Comparison of ENCODE assay signal across 11 cellular contexts in the genomic region with DNA sequence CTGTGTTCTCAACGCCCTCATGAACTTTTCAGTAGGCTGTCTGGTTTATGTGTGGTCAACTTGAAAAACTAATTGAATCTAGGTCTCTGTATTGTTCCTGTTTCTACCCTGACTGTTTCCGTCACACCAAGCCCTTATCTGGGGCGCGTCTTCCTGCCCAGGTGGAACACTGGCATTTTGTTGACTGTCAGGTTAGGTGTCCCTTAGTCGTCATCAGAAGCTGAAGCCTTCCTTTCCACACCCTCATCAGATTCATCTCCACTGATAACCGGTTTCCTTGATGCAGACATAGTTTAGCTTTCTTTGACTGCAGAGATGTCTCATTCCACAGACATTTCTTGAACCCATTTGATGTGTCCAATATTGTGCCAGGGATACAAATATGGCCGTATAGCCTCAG.
A peak's percentile ranks its signal among the peaks of the same experiment; 100 is the strongest.
DNase-seq lines count a peak whose midpoint lies in the region; ATAC-seq, FAIRE-seq and TF ChIP-seq lines count a peak whose summit lies in the region.
"Had no signal": no experiment of that assay in that cellular context is flagged by ENCODE, and none has a peak within 500 bp of the region (broad histone marks: within the 10 kb centered on the region; RNA-seq: fewer than 3 reads in every experiment).

No MANE protein-coding gene starts in this region.

- H4K20me1 ChIP-seq in GM23338 (replicated peaks; ENCODE audit: insufficient read depth) = no peaks in the 10 kb centered on the region

- H3K36me3 Mint-ChIP-seq in GM23338 (ENCODE audit: low read depth) = peaks cover 20% of the 10 kb centered on the region
- peaks cover 27% of the 10 kb centered on the region for H3K36me3 Mint-ChIP-seq in activated naive CD4-positive, alpha-beta T cell treated with anti-CD3 and anti-CD28 coated beads, Interleukin-2, amount 50 U/mL, for 24 hours

- no peaks in the 10 kb centered on the region for H3K27me3 Mint-ChIP-seq in GM23338 (ENCODE audit: insufficient read depth, low read depth, poor library complexity)
- H3K27me3 Mint-ChIP-seq in activated naive CD4-positive, alpha-beta T cell treated with anti-CD3 and anti-CD28 coated beads, Interleukin-2, amount 50 U/mL, for 24 hours = no peaks in the 10 kb centered on the region

- no peak for ATAC-seq in GM23338
- ATAC-seq in HG03565 (IDR thresholded peaks at IDR 0.05; ENCODE audit: unreplicated experiment) = no peak
- ATAC-seq in GM21447 (IDR thresholded peaks at IDR 0.05; ENCODE audit: unreplicated experiment) = no peak
- ATAC-seq: psoas muscle had no signal

- H3K9me2 ChIP-seq in GM23338 (ENCODE audit: insufficient read depth) = no peaks in the 10 kb centered on the region

- H3K27ac ChIP-seq in GM23338 (ENCODE audit: low read depth) (peak overlapping the region; percentile 52; the same call in 1 of the 2 replicates), small intestine (ENCODE audit: low read depth in 1 of 2, low read length in 1 of 2) (peak overlapping the region; percentile 21 to 86)
- H3K27ac ChIP-seq: lower lobe of right lung, psoas muscle had no signal

- no peak overlapping the region for H3K27ac Mint-ChIP-seq in GM23338
- H3K27ac Mint-ChIP-seq in activated naive CD4-positive, alpha-beta T cell treated with anti-CD3 and anti-CD28 coated beads, Interleukin-2, amount 50 U/mL, for 24 hours = peak overlapping the region; percentile 79

- H3K9me3 ChIP-seq in small intestine (ENCODE audit: control insufficient read depth, low read depth) = no peaks in the 10 kb centered on the region
- H3K9me3 ChIP-seq: lower lobe of right lung, psoas muscle had no signal

- FAIRE-seq in small intestine (lab: Jason Lieb, UNC) = no peak

- TF ChIP-seq CTCF in GM23338 (conservative IDR thresholded peaks at IDR 0.05; ENCODE audit: low read depth in 2 of 2) = no peak

- H3K4me3 ChIP-seq in GM23338 = no peak overlapping the region
- no peak overlapping the region for H3K4me3 ChIP-seq in small intestine (ENCODE audit: low read depth in 1 of 2, low read length in 2 of 2)
- H3K4me3 ChIP-seq: lower lobe of right lung, psoas muscle had no signal

- WGBS in small intestine, 3 donors = 74 to 78% (median 76%) methylated on average over 7 of the region's 7 CpGs

- H3K4me2 ChIP-seq in GM23338 = no peak overlapping the region

- H3K36me3 ChIP-seq in GM23338 (ENCODE audit: insufficient read depth) = no peaks in the 10 kb centered on the region
- no peaks in the 10 kb centered on the region for H3K36me3 ChIP-seq in small intestine (ENCODE audit: control insufficient read depth in 2 of 2, insufficient read depth in 2 of 2, low read length in 2 of 2)
- H3K36me3 ChIP-seq: lower lobe of right lung had no signal

- H3K27me3 ChIP-seq in GM23338 (ENCODE audit: insufficient read depth) (no peaks in the 10 kb centered on the region), small intestine (ENCODE audit: control insufficient read depth in 2 of 2, insufficient read depth in 2 of 2, low read length in 2 of 2) (no peaks in the 10 kb centered on the region)

- peaks cover 18% of the 10 kb centered on the region for H3K9me3 Mint-ChIP-seq in GM23338
- H3K9me3 Mint-ChIP-seq in activated naive CD4-positive, alpha-beta T cell treated with anti-CD3 and anti-CD28 coated beads, Interleukin-2, amount 50 U/mL, for 24 hours = no peaks in the 10 kb centered on the region

- H3K4me3 Mint-ChIP-seq in GM23338 = no peak overlapping the region
- peak overlapping the region; percentile 57 for H3K4me3 Mint-ChIP-seq in activated naive CD4-positive, alpha-beta T cell treated with anti-CD3 and anti-CD28 coated beads, Interleukin-2, amount 50 U/mL, for 24 hours

- DNase-seq in GM23338 (ENCODE audit: low spot score) = no peak
- DNase-seq in activated CD4-positive, alpha-beta T cell treated with anti-CD3 and anti-CD28 coated beads for 1 hour = peak; percentile 46
- DNase-seq in small intestine = peak; percentile 55
- no peak for DNase-seq in amniotic stem cell (lab: John Stamatoyannopoulos, UW)
- DNase-seq in GDM1 (lab: John Stamatoyannopoulos, UW) = no peak
- DNase-seq: lower lobe of right lung, NCI-H1694, psoas muscle had no signal

- H3K79me2 ChIP-seq in GM23338 (replicated peaks; ENCODE audit: insufficient read depth) = no peaks in the 10 kb centered on the region

- H2AFZ ChIP-seq in GM23338 = no peak overlapping the region

- H3F3A ChIP-seq in GM23338 (replicated peaks; ENCODE audit: low read depth) = no peaks in the 10 kb centered on the region

- H3K4me1 Mint-ChIP-seq in GM23338 = peaks cover 10% of the 10 kb centered on the region
- peaks cover 73% of the 10 kb centered on the region for H3K4me1 Mint-ChIP-seq in activated naive CD4-positive, alpha-beta T cell treated with anti-CD3 and anti-CD28 coated beads, Interleukin-2, amount 50 U/mL, for 24 hours

- H3K4me1 ChIP-seq in GM23338 (ENCODE audit: insufficient read depth) (peaks cover 8% of the 10 kb centered on the region), small intestine (ENCODE audit: control insufficient read depth in 2 of 2, insufficient read depth in 1 of 2, low read depth in 1 of 2, low read length in 1 of 2) (peaks cover 0 to 4% of the 10 kb centered on the region in 2 donors)

TF ChIP-seq in GM23338, 12 proteins besides CTCF, POLR2A, EP300 and RAD21:
- TF ChIP-seq NANOG (IDR thresholded peaks at IDR 0.05; ENCODE audit: borderline replicate concordance) (no peak), JUNB (IDR thresholded peaks at IDR 0.05; ENCODE audit: unreplicated experiment) (no peak), ZNF114 (CRISPR knock-in tag; IDR thresholded peaks at IDR 0.05) (no peak), STAT1 (IDR thresholded peaks at IDR 0.05; ENCODE audit: unreplicated experiment) (no peak), CREB1 (CRISPR knock-in tag; IDR thresholded peaks at IDR 0.05; ENCODE audit: low read depth) (no peak), EZH2phosphoT487 (IDR thresholded peaks at IDR 0.05; ENCODE audit: unreplicated experiment) (no peak)
- TF ChIP-seq, protein P1, sequence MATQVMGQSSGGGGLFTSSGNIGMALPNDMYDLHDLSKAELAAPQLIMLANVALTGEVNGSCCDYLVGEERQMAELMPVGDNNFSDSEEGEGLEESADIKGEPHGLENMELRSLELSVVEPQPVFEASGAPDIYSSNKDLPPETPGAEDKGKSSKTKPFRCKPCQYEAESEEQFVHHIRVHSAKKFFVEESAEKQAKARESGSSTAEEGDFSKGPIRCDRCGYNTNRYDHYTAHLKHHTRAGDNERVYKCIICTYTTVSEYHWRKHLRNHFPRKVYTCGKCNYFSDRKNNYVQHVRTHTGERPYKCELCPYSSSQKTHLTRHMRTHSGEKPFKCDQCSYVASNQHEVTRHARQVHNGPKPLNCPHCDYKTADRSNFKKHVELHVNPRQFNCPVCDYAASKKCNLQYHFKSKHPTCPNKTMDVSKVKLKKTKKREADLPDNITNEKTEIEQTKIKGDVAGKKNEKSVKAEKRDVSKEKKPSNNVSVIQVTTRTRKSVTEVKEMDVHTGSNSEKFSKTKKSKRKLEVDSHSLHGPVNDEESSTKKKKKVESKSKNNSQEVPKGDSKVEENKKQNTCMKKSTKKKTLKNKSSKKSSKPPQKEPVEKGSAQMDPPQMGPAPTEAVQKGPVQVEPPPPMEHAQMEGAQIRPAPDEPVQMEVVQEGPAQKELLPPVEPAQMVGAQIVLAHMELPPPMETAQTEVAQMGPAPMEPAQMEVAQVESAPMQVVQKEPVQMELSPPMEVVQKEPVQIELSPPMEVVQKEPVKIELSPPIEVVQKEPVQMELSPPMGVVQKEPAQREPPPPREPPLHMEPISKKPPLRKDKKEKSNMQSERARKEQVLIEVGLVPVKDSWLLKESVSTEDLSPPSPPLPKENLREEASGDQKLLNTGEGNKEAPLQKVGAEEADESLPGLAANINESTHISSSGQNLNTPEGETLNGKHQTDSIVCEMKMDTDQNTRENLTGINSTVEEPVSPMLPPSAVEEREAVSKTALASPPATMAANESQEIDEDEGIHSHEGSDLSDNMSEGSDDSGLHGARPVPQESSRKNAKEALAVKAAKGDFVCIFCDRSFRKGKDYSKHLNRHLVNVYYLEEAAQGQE (IDR thresholded peaks at IDR 0.05; ENCODE audit: unreplicated experiment) = no peak

Comparison
In these comparisons a context has a peak if more than half of its experiments do, and no peak if none do; other contexts are left out.
1. DNase-seq: peak in activated CD4-positive, alpha-beta T cell treated with anti-CD3 and anti-CD28 coated beads for 1 hour (single experiment) and small intestine (single experiment); none in GM23338 (single experiment), amniotic stem cell (single experiment) and GDM1 (single experiment).